ENCODE assay signal across 16 cellular contexts in the genomic region with DNA sequence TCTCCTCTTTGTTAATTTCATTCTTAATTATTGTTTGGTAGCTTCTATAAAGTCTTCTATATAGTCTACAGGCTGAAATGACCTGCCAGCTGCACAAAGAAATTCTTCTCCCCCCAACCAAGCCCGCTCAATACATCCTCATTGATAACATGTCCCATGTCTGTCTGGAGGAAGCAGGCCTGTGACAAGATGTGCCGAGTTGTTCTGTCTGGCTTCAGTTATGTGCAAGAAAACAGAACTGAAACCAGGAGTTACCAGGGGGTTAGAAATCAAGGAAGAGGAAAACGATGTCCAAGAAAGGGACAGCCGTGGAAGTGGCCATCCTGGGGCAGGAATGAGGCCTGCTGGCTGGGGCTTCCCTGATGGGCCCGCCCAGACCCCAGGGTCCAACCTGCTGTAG. TPM values are rescaled to one million over a fixed set of nuclear protein-coding genes. Genes with fewer than 3 reads are reported as not detected.
A peak's percentile ranks its signal among the peaks of the same experiment; 100 is the strongest.
DNase-seq lines count a peak whose midpoint lies in the region; ATAC-seq and TF ChIP-seq lines count a peak whose summit lies in the region.
"Had no signal": no experiment of that assay in that cellular context is flagged by ENCODE, and none has a peak within 500 bp of the region (broad histone marks: within the 10 kb centered on the region; RNA-seq: fewer than 3 reads in every experiment).

No MANE protein-coding gene starts in this region.

- no peaks in the 10 kb centered on the region for H3K27me3 Mint-ChIP-seq in Calu3 (ENCODE audit: unreplicated experiment)
- H3K27me3 Mint-ChIP-seq: B cell had no signal

- H3K27ac Mint-ChIP-seq in Calu3 (ENCODE audit: unreplicated experiment), result peak overlapping the region; percentile 18
- H3K27ac Mint-ChIP-seq: B cell; CD8-positive, alpha-beta T cell had no signal

- H3K9me3 Mint-ChIP-seq in Calu3 (ENCODE audit: low read depth, unreplicated experiment), result peaks cover 2% of the 10 kb centered on the region

- H3K4me3 ChIP-seq in stomach smooth muscle (ENCODE audit: low read length in 2 of 2), result no peak overlapping the region
- H3K4me3 ChIP-seq: K562 had no signal

- H3K4me3 Mint-ChIP-seq in Calu3 (ENCODE audit: low read depth, unreplicated experiment), result no peak overlapping the region
- H3K4me3 Mint-ChIP-seq: B cell; CD8-positive, alpha-beta T cell had no signal

- H3K9ac ChIP-seq in stomach smooth muscle (ENCODE audit: low read length in 2 of 2), result no peak overlapping the region

- H3K36me3 Mint-ChIP-seq in Calu3 (ENCODE audit: insufficient read depth, unreplicated experiment), result peaks cover 54% of the 10 kb centered on the region
- H3K36me3 Mint-ChIP-seq: CD8-positive, alpha-beta T cell had no signal

- H3K27me3 ChIP-seq in stomach smooth muscle (ENCODE audit: control insufficient read depth in 1 of 2, insufficient read depth in 2 of 2, low read length in 2 of 2), result no peaks in the 10 kb centered on the region

- ATAC-seq in GM19324 (IDR thresholded peaks at IDR 0.05; ENCODE audit: low FRiP score, unreplicated experiment), result no peak
- ATAC-seq: CD8-positive, alpha-beta T cell; K562 had no signal

- no TSS peak for BruUV-seq in Calu3 (replicated peaks; lab: Mats Ljungman, UMichigan)

- no peak for TF ChIP-seq CTCF in Calu3 (IDR thresholded peaks at IDR 0.05; ENCODE audit: unreplicated experiment)

- peaks cover 19% of the 10 kb centered on the region for H3K4me1 Mint-ChIP-seq in Calu3 (ENCODE audit: low read depth, unreplicated experiment)

- peak overlapping the region; percentile 55 for H3K27ac ChIP-seq in stomach smooth muscle (ENCODE audit: low read length)

- H3K4me1 ChIP-seq in stomach smooth muscle (ENCODE audit: control insufficient read depth, insufficient read depth, low read length), result peaks cover 56% of the 10 kb centered on the region

- peaks cover 11 to 15% of the 10 kb centered on the region in 2 donors for H3K36me3 ChIP-seq in stomach smooth muscle (ENCODE audit: control insufficient read depth in 2 of 2, insufficient read depth in 2 of 2, low read length in 2 of 2)

- CTCF ChIA-PET in Calu3 (lab: Charles Lee), result no interaction called here

- intact Hi-C loops in Calu3 (cut with micrococcal nuclease; ENCODE audit: unreplicated experiment), result no loop called here

- no peaks in the 10 kb centered on the region for H3K9me3 ChIP-seq in stomach smooth muscle (ENCODE audit: control insufficient read depth in 2 of 2, low read length in 2 of 2)

- no peak for DNase-seq in Calu3
- peak; percentile 75 for DNase-seq in MV-4-11 (lab: John Stamatoyannopoulos, UW)
- DNase-seq in globus pallidus (ENCODE audit: low spot score), result peak; percentile 34
- no peak for DNase-seq in NCI-H510A treated with DMSO at 0.1 percent for 48 hours (lab: John Stamatoyannopoulos, UW)
- DNase-seq in iPS-NIHi7 (ENCODE audit: extremely low spot score), result no peak
- no peak for DNase-seq in SK-N-DZ (ENCODE audit: low spot score)
- DNase-seq: CD8-positive, alpha-beta T cell; DMS79; GOT3; NCI-H1092; NCI-H524; SHP77 had no signal

RNA-seq across cellular contexts. Expression of a gene that starts 57.6 kb away (rescaled TPM):
- 297 and 314 TPM in 2 replicates for total RNA-seq in Calu3 (2022)
- 27.8 and 30.0 TPM in 2 replicates for polyA plus RNA-seq in SK-N-DZ (2014; cell fraction: cytosol; rRNA removed)
- polyA plus RNA-seq in SK-N-DZ (2014; cell fraction: nucleus; rRNA removed), result 49.5 and 79.4 TPM in 2 replicates

Comparison
In these comparisons a context has a peak if more than half of its experiments do, and no peak if none do; other contexts are left out.
1. DNase-seq: peak in MV-4-11 (single experiment) and globus pallidus (single experiment); none in Calu3 (single experiment), NCI-H510A treated with DMSO at 0.1 percent for 48 hours (single experiment), iPS-NIHi7 (single experiment) and SK-N-DZ (single experiment).